In the genomic region with DNA sequence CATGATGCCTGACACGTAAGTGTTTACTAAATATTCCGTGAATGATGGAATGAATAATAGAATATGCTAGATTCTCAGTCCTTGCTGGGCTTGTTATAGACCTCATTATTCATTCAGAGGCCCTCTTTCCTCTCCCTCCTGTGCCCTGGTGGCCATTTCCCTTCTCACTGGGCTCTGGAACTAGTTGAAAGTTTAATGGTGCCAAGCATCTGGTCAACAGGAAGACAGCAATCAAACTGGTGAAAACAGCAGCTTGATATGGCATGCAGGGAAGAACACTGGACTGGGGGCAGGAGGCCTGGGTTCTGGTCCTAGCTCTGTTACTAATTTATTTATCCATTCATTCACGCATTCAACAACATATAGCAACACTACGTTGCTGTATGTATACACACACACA, we compare ENCODE assay signal across 25 cellular contexts. TPM values are rescaled to one million over a fixed set of nuclear protein-coding genes. Genes with fewer than 3 reads are reported as not detected.
"Had no signal": no experiment of that assay in that cellular context is flagged by ENCODE, and none has a peak within 500 bp of the region (broad histone marks: within the 10 kb centered on the region; RNA-seq: fewer than 3 reads in every experiment).

No MANE protein-coding gene starts in this region.

- H3K27ac ChIP-seq: ovary, right lobe of liver, stomach, suprapubic skin, tibial artery, upper lobe of right lung had no signal

- DNase-seq: activated CD4-positive, alpha-beta T cell treated with anti-CD3 and anti-CD28 coated beads, Interleukin-2, amount 50 U/mL, for 1 hour; activated CD4-positive, CD25-positive, alpha-beta regulatory T cell treated with anti-CD3 and anti-CD28 coated beads, Interleukin-2, amount 50 U/mL, for 72 hours; heart right ventricle; midbrain; ovary; right lobe of liver; stomach; SW 1271; upper lobe of right lung had no signal

- H3K4me1 Mint-ChIP-seq: central memory CD8-positive, alpha-beta T cell; stimulated activated effector memory CD8-positive, alpha-beta T cell treated with anti-CD3 and anti-CD28 coated beads, Interleukin-12 subunit alpha, Interleukin-12 subunit beta, amount 100 ng/mL, for 72 hours had no signal

- H3K27ac Mint-ChIP-seq: activated naive CD8-positive, alpha-beta T cell treated with anti-CD3 and anti-CD28 coated beads, Interleukin-2, amount 50 U/mL, for 24 hours; activated T-cell treated with anti-CD3 and anti-CD28 coated beads, Interleukin-2, amount 50 U/mL, for 24 hours; activated T-helper 2 cell treated with anti-CD3 and anti-CD28 coated beads, Interferon-gamma antibody, Interleukin-2, Interleukin-4, amounts not matched to agents 10 μg/mL and 5 μg/mL and 100 μg/mL, durations not matched to agents 14 hours and 24 hours and 36 hours; dendritic cell treated with granulocyte-macrophage colony-stimulating factor and Interleukin-4, amounts not matched to agents 40 ng/mL and 50 ng/mL, for 4 days; memory B cell; progenitor cell of endocrine pancreas; stimulated activated effector memory CD8-positive, alpha-beta T cell treated with anti-CD3 and anti-CD28 coated beads, Interleukin-12 subunit alpha, Interleukin-12 subunit beta, amount 100 ng/mL, for 72 hours; T-helper 1 cell treated with Interleukin-12 subunit alpha and Interleukin-12 subunit beta and Interleukin-4 antibody, amounts not matched to agents 30 μg/mL and 1 μg/mL, for 36 hours had no signal

- H3K9me3 Mint-ChIP-seq: activated naive CD4-positive, alpha-beta T cell treated with anti-CD3 and anti-CD28 coated beads, Interleukin-2, amount 50 U/mL, for 24 hours; activated naive CD8-positive, alpha-beta T cell treated with anti-CD3 and anti-CD28 coated beads, Interleukin-2, amount 50 U/mL, for 24 hours; activated T-cell treated with anti-CD3 and anti-CD28 coated beads, Interleukin-2, amount 50 U/mL, for 24 hours; activated T-helper 2 cell treated with anti-CD3 and anti-CD28 coated beads, Interferon-gamma antibody, Interleukin-2, Interleukin-4, amounts not matched to agents 10 μg/mL and 5 μg/mL and 100 μg/mL, durations not matched to agents 14 hours and 24 hours and 36 hours; central memory CD8-positive, alpha-beta T cell; dendritic cell treated with granulocyte-macrophage colony-stimulating factor and Interleukin-4, amounts not matched to agents 40 ng/mL and 50 ng/mL, for 4 days; memory B cell; naive thymus-derived CD4-positive, alpha-beta T cell; stimulated activated effector memory CD8-positive, alpha-beta T cell treated with anti-CD3 and anti-CD28 coated beads, Interleukin-12 subunit alpha, Interleukin-12 subunit beta, amount 100 ng/mL, for 72 hours; T-helper 1 cell treated with Interleukin-12 subunit alpha and Interleukin-12 subunit beta and Interleukin-4 antibody, amounts not matched to agents 30 μg/mL and 1 μg/mL, for 36 hours had no signal

- H3K9me3 ChIP-seq: ovary, right lobe of liver, suprapubic skin, tibial artery, upper lobe of right lung had no signal

- H3K4me3 Mint-ChIP-seq: activated naive CD4-positive, alpha-beta T cell treated with anti-CD3 and anti-CD28 coated beads, Interleukin-2, amount 50 U/mL, for 24 hours; activated naive CD8-positive, alpha-beta T cell treated with anti-CD3 and anti-CD28 coated beads, Interleukin-2, amount 50 U/mL, for 24 hours; activated T-cell treated with anti-CD3 and anti-CD28 coated beads, Interleukin-2, amount 50 U/mL, for 24 hours; dendritic cell treated with granulocyte-macrophage colony-stimulating factor and Interleukin-4, amounts not matched to agents 40 ng/mL and 50 ng/mL, for 4 days; memory B cell; stimulated activated effector memory CD8-positive, alpha-beta T cell treated with anti-CD3 and anti-CD28 coated beads, Interleukin-12 subunit alpha, Interleukin-12 subunit beta, amount 100 ng/mL, for 72 hours; T-helper 1 cell treated with Interleukin-12 subunit alpha and Interleukin-12 subunit beta and Interleukin-4 antibody, amounts not matched to agents 30 μg/mL and 1 μg/mL, for 36 hours had no signal

- H3K27me3 Mint-ChIP-seq: activated naive CD8-positive, alpha-beta T cell treated with anti-CD3 and anti-CD28 coated beads, Interleukin-2, amount 50 U/mL, for 24 hours; central memory CD8-positive, alpha-beta T cell; progenitor cell of endocrine pancreas had no signal

- ATAC-seq: heart right ventricle, right lobe of liver had no signal

- H3K4me1 ChIP-seq: right lobe of liver had no signal

- H3K27me3 ChIP-seq: ovary, right lobe of liver, suprapubic skin, upper lobe of right lung had no signal

- H3K36me3 Mint-ChIP-seq: activated naive CD4-positive, alpha-beta T cell treated with anti-CD3 and anti-CD28 coated beads, Interleukin-2, amount 50 U/mL, for 24 hours; memory B cell; naive thymus-derived CD4-positive, alpha-beta T cell; stimulated activated effector memory CD8-positive, alpha-beta T cell treated with anti-CD3 and anti-CD28 coated beads, Interleukin-12 subunit alpha, Interleukin-12 subunit beta, amount 100 ng/mL, for 72 hours had no signal

- H3K36me3 ChIP-seq: heart right ventricle, ovary, right lobe of liver, stomach, suprapubic skin, tibial artery, upper lobe of right lung had no signal

- H3K4me3 ChIP-seq: heart right ventricle, ovary, right lobe of liver, stomach, suprapubic skin, tibial artery, upper lobe of right lung had no signal

RNA-seq across cellular contexts. Expression of a gene that starts 3.7 kb away (rescaled TPM):
- total RNA-seq: epithelial cell of proximal tubule, kidney epithelial cell, progenitor cell of endocrine pancreas, renal cortical epithelial cell had no signal
